ENCODE assay signal across 16 cellular contexts in the genomic region with DNA sequence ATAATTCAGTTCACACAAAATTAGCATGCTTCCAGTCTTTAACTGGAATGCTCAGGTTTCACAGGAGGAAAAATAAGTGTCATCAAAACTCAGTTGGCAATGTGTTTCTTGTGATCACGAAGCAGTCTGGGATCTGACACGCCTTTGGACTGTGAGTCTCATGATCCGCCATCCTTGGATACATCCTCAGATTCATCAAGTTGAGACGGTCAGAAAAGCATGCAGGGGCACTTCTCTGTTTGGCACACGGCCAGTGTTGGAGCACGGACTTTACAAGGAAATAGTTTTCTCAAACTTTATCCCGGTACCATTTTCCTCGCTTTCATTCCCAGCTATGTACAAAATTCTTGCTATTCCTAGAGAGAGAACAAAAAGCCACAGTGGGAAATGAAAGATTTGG.
"Had no signal": no experiment of that assay in that cellular context is flagged by ENCODE, and none has a peak within 500 bp of the region (broad histone marks: within the 10 kb centered on the region; RNA-seq: fewer than 3 reads in every experiment).

No MANE protein-coding gene starts in this region.

- H3K4me1 Mint-ChIP-seq: immature natural killer cell had no signal

- H3K36me3 ChIP-seq: adrenal gland, sigmoid colon, upper lobe of right lung had no signal

- H3K36me3 Mint-ChIP-seq: immature natural killer cell, natural killer cell, WTC11 had no signal

- DNase-seq: activated CD4-positive, alpha-beta T cell treated with anti-CD3 and anti-CD28 coated beads, Interleukin-2, amount 50 U/mL, for 1 hour; activated CD8-positive, alpha-beta memory T cell treated with anti-CD3 and anti-CD28 coated beads, Interleukin-2, amount 10 ng/mL, durations not matched to agents 7 days and 5 days; activated gamma-delta T cell treated with Interleukin-2 at 50 U/mL for 16 hours; activated T-cell treated with anti-CD3 and anti-CD28 coated beads, Interleukin-2, amount 50 U/mL, for 24 hours; adrenal gland; central memory CD4-positive, alpha-beta T cell; cortex of kidney; erythroblast; immature natural killer cell; natural killer cell; sigmoid colon; stimulated activated CD4-positive, alpha-beta T cell treated with anti-CD3 and anti-CD28 coated beads, Interleukin-2, amount 100 ng/mL, for 48 hours; stimulated activated naive CD4-positive, alpha-beta T cell treated with Interleukin-2 at 50 U/mL for 16 hours; upper lobe of right lung had no signal

- H3K27me3 Mint-ChIP-seq: activated CD8-positive, alpha-beta memory T cell treated with anti-CD3 and anti-CD28 coated beads, Interleukin-2, amount 10 ng/mL, durations not matched to agents 7 days and 5 days; activated T-cell treated with anti-CD3 and anti-CD28 coated beads, Interleukin-2, amount 50 U/mL, for 24 hours had no signal

- ATAC-seq: activated CD8-positive, alpha-beta memory T cell treated with anti-CD3 and anti-CD28 coated beads, Interleukin-2, amount 10 ng/mL, durations not matched to agents 7 days and 5 days; upper lobe of right lung; WTC11 had no signal

- H3K4me3 Mint-ChIP-seq: activated CD8-positive, alpha-beta memory T cell treated with anti-CD3 and anti-CD28 coated beads, Interleukin-2, amount 10 ng/mL, durations not matched to agents 7 days and 5 days; activated T-cell treated with anti-CD3 and anti-CD28 coated beads, Interleukin-2, amount 50 U/mL, for 24 hours; immature natural killer cell; natural killer cell; WTC11 had no signal

- H3K9me3 Mint-ChIP-seq: activated T-cell treated with anti-CD3 and anti-CD28 coated beads, Interleukin-2, amount 50 U/mL, for 24 hours; immature natural killer cell; natural killer cell had no signal

- H3K27ac Mint-ChIP-seq: immature natural killer cell, natural killer cell had no signal

- H3K4me3 ChIP-seq: adrenal gland, lung, sigmoid colon, upper lobe of right lung had no signal

- H3K27me3 ChIP-seq: adrenal gland, sigmoid colon, upper lobe of right lung had no signal

- H3K4me1 ChIP-seq: adrenal gland, sigmoid colon, upper lobe of right lung had no signal

- H3K9me3 ChIP-seq: adrenal gland, sigmoid colon, upper lobe of right lung had no signal

- H3K27ac ChIP-seq: adrenal gland, sigmoid colon, upper lobe of right lung had no signal
